ENCODE assay signal across 8 cellular contexts in genomic region chr6:10425973-10426780, GRCh38. TPM values are rescaled to one million over a fixed set of nuclear protein-coding genes. Genes with fewer than 3 reads are reported as not detected.
DNase-seq lines count a peak whose midpoint lies in the region; ATAC-seq, FAIRE-seq and TF ChIP-seq lines count a peak whose summit lies in the region.

No MANE protein-coding gene starts in this region.

- TF ChIP-seq EP300 in K562 (IDR thresholded peaks at IDR 0.05; ENCODE audit: low read length), result no peak

- H2AFZ ChIP-seq in K562 (ENCODE audit: low read depth, low read length), result peak overlapping the region; percentile 66

- H3K4me3 ChIP-seq in K562, result no peak overlapping the region
- peak overlapping the region; percentile 74 for H3K4me3 ChIP-seq in thoracic aorta

- peak; percentile 43 for DNase-seq in D341Med (ENCODE audit: low spot score)
- no peak for DNase-seq in K562 (ENCODE audit: extremely low read depth in 1 of 4, low spot score in 3 of 4)
- peak; percentile 67 for DNase-seq in kidney tubule cell (ENCODE audit: low spot score)
- no peak for DNase-seq in thoracic aorta (ENCODE audit: low spot score)
- no peak for DNase-seq in DMS153 (lab: John Stamatoyannopoulos, UW)
- no peak for DNase-seq in NCI-H2107 treated with DMSO at 0.1 percent for 48 hours (lab: John Stamatoyannopoulos, UW; ENCODE audit: unreplicated experiment)

- no peak overlapping the region; a peak in 1 of 4 replicates for H3K9ac ChIP-seq in K562 (ENCODE audit: insufficient read depth in 1 of 2, low read depth in 2 of 2, low read length in 2 of 2)

- no peak for FAIRE-seq in K562 (lab: Jason Lieb, UNC)

- peaks cover 8 to 22% of the 10 kb centered on the region in 2 experiments; a peak in 4 of 5 replicates for H3K4me1 ChIP-seq in K562 (replicated peaks in 1 of 2; ENCODE audit: control insufficient read depth in 2 of 2, insufficient read depth in 2 of 2, low read length in 2 of 2)
- peaks cover 6 to 15% of the 10 kb centered on the region in 2 donors for H3K4me1 ChIP-seq in thoracic aorta (ENCODE audit: control insufficient read depth in 1 of 2, low read depth in 2 of 2)

- no peaks in the 10 kb centered on the region for H3K79me2 ChIP-seq in K562 (ENCODE audit: control insufficient read depth, insufficient read depth, low read length)

- no peak overlapping the region for H3K27ac ChIP-seq in K562 (ENCODE audit: extremely low read depth, low read depth, low read length)
- no peak overlapping the region for H3K27ac ChIP-seq in thoracic aorta

- POLR2A ChIA-PET in K562 (lab: Yijun Ruan, JAX), result no interaction called here

- BruUV-seq in K562 (replicated peaks; lab: Mats Ljungman, UMichigan), result no TSS peak

- TF ChIP-seq RAD21 in K562 (CRISPR knock-in tag; conservative IDR thresholded peaks at IDR 0.05 in 1 of 2, IDR thresholded peaks at IDR 0.05 in 1 of 2), result no peak

- no peak for TF ChIP-seq POLR2A in K562 (conservative IDR thresholded peaks at IDR 0.05)

- intact Hi-C loops in K562 (cut with micrococcal nuclease), result loop anchor here (5.0 to 10.0 kb wide), 2 partner anchors 394 to 1991 kb away; partner anchors contain the start of gene SLC35B3

- H3K36me3 ChIP-seq in K562 (ENCODE audit: control insufficient read depth, insufficient read depth, low read length) (no peaks in the 10 kb centered on the region), thoracic aorta (no peaks in the 10 kb centered on the region)

- CTCF ChIA-PET in K562 (lab: Yijun Ruan, JAX; ENCODE audit: low intra/inter-chr PET ratio), result interaction anchor here (0.6 kb wide), 1 partner anchor 428 kb away, joined by 3 read pairs; no protein-coding TSS in a partner anchor

- H3K9me3 ChIP-seq in K562 (replicated peaks; ENCODE audit: control insufficient read depth, insufficient read depth, low read depth, low read length) (no peaks in the 10 kb centered on the region), thoracic aorta (no peaks in the 10 kb centered on the region)

- no peak for TF ChIP-seq CTCF in K562 (IDR thresholded peaks at IDR 0.05 in 2 of 3, conservative IDR thresholded peaks at IDR 0.05 in 1 of 3; ENCODE audit: insufficient read depth in 2 of 3, low read depth in 1 of 3, low read length in 3 of 3)
- TF ChIP-seq CTCF in thoracic aorta (IDR thresholded peaks at IDR 0.05), result no peak

- in situ Hi-C loops in K562 (cut with MboI), result loop anchor here (25.0 kb wide), 1 partner anchor 1989 kb away; the partner anchor contains the start of gene SLC35B3

- H4K20me1 ChIP-seq in K562 (replicated peaks; ENCODE audit: control insufficient read depth, insufficient read depth, low read length), result no peaks in the 10 kb centered on the region; the same call in 1 of the 2 replicates

- 60% methylated on average over 44 of the region's 55 CpGs for WGBS in K562 (ENCODE audit: insufficient coverage, low coverage, missing lambda C conversion rate)

- H3K9me1 ChIP-seq in K562 (ENCODE audit: control insufficient read depth, insufficient read depth, low read length), result no peaks in the 10 kb centered on the region

- H3K27me3 ChIP-seq in K562 (ENCODE audit: control insufficient read depth in 2 of 2, insufficient read depth in 2 of 2, low read length in 2 of 2), result peaks cover 20 to 39% of the 10 kb centered on the region in 2 experiments
- peaks cover 24% of the 10 kb centered on the region for H3K27me3 ChIP-seq in thoracic aorta (replicated peaks; ENCODE audit: insufficient read depth)

- no peak overlapping the region for H3K4me2 ChIP-seq in K562 (ENCODE audit: insufficient read depth, low read length)

- ATAC-seq in GM19455 (IDR thresholded peaks at IDR 0.05; ENCODE audit: unreplicated experiment) (peak; percentile 58), HG03575 (IDR thresholded peaks at IDR 0.05; ENCODE audit: extremely low read depth, insufficient number of reproducible peaks, low FRiP score, unreplicated experiment) (peak; percentile 33), K562 (no peak), thoracic aorta (ENCODE audit: insufficient number of reproducible peaks, low FRiP score, low read depth) (no peak)

TF ChIP-seq in K562, 482 proteins besides CTCF, POLR2A, EP300 and RAD21:
- TF ChIP-seq ZBTB33 (CRISPR knock-in tag; IDR thresholded peaks at IDR 0.05), result peak; percentile 52; the same call in 1 of the 2 replicates
- TF ChIP-seq ZBTB12 (CRISPR knock-in tag; IDR thresholded peaks at IDR 0.05), result no peak
- TF ChIP-seq THRA (IDR thresholded peaks at IDR 0.05), result no peak
- TF ChIP-seq PCBP1 (IDR thresholded peaks at IDR 0.05; ENCODE audit: low read depth, low read length, poor library complexity, severe bottlenecking), result peak; percentile 42
- TF ChIP-seq TCF7 (IDR thresholded peaks at IDR 0.05; ENCODE audit: borderline replicate concordance), result no peak
- 0 out of 2 replicates have a peak, but pooled peaks have one; percentile 6 for TF ChIP-seq ZNF184 (CRISPR knock-in tag; IDR thresholded peaks at IDR 0.05)
- no peak for TF ChIP-seq POLR2AphosphoS2 (IDR thresholded peaks at IDR 0.05; ENCODE audit: low read length)
- TF ChIP-seq SRSF3 (IDR thresholded peaks at IDR 0.05; ENCODE audit: insufficient read depth, low read length), result no peak

RNA-seq across cellular contexts. Expression of gene TFAP2A, which starts 11.3 kb away (rescaled TPM):
- total RNA-seq in K562 (2011; cell fraction: chromatin; rRNA removed; ENCODE audit: low replicate concordance), result 0.51 and 0.55 TPM in 2 replicates
- total RNA-seq in K562 (2011; cell fraction: nucleolus; rRNA removed), result 0.33 TPM in 1 of 2 replicates, not detected in the other
- 0.29 and 0.61 TPM in 2 replicates for total RNA-seq in K562 (2011; cell fraction: nucleoplasm; rRNA removed)
- total RNA-seq in K562 (2014; rRNA removed) (0.33 TPM in 1 of 2 replicates, not detected in the other), K562 (2014; rRNA removed; fragmentation: Illumina TruSeq; extraction: Trizol) (0.18 TPM in 1 of 2 replicates, not detected in the other), K562 (2015; rRNA removed; fragmentation: Illumina TruSeq; extraction: Trizol) (0.11 and 0.22 TPM in 2 replicates), K562 (2021) (0.40 and 0.53 TPM in 2 replicates), thoracic aorta (under 1 TPM in 1 of 2 donors, not detected in 1; 0.78 TPM)
- polyA plus RNA-seq in K562 (2011; rRNA removed) (0.15 and 0.17 TPM in 2 replicates), K562 (2014; fragmentation: Illumina TruSeq; extraction: Trizol) (0.37 and 0.54 TPM in 2 replicates), K562 (2014; fragmentation: Nextera tagmentation; extraction: Ambion mirVana) (under 1 TPM; 0.14 to 0.20 TPM), K562 (2014; rRNA removed) (0.15 and 0.36 TPM in 2 replicates)
- polyA plus RNA-seq in K562 (2011; cell fraction: cytosol; rRNA removed), result 0.19 and 0.22 TPM in 2 replicates
- polyA plus RNA-seq in K562 (2011; cell fraction: nucleus; rRNA removed), result 0.24 and 0.46 TPM in 2 replicates
- polyA plus RNA-seq in K562 (2012), result 0.29 and 0.42 TPM in 2 replicates
- 0.12 and 0.28 TPM in 2 replicates for polyA minus RNA-seq in K562 (2011; rRNA and poly(A)+ RNA removed)
- polyA minus RNA-seq in K562 (2011; cell fraction: cytosol; rRNA and poly(A)+ RNA removed), result 1.0 and 3.5 TPM in 2 replicates
- polyA minus RNA-seq in K562 (2011; cell fraction: nucleus; rRNA and poly(A)+ RNA removed), result 0.40 and 0.56 TPM in 2 replicates

Comparison
In these comparisons a context has a peak if more than half of its experiments do, and no peak if none do; other contexts are left out.
1. DNase-seq: peak in D341Med (single experiment) and kidney tubule cell (single experiment); none in K562 (0 of 4), thoracic aorta (single experiment), DMS153 (single experiment) and NCI-H2107 treated with DMSO at 0.1 percent for 48 hours (single experiment).
2. ATAC-seq: peak in GM19455 (single experiment) and HG03575 (single experiment); none in K562 (single experiment) and thoracic aorta (single experiment).